17 cellular contexts compared by ENCODE assay signal in genomic region chr7:123784263-123784662, GRCh38. TPM values are rescaled to one million over a fixed set of nuclear protein-coding genes. Genes with fewer than 3 reads are reported as not detected.
DNase-seq lines count a peak whose midpoint lies in the region; ATAC-seq and TF ChIP-seq lines count a peak whose summit lies in the region.
"Had no signal": no experiment of that assay in that cellular context is flagged by ENCODE, and none has a peak within 500 bp of the region (broad histone marks: within the 10 kb centered on the region; RNA-seq: fewer than 3 reads in every experiment).

No MANE protein-coding gene starts in this region.

- no peak overlapping the region for H3K4me3 ChIP-seq in fibroblast of pulmonary artery (replicated peaks; ENCODE audit: low read depth, low read length)
- H3K4me3 ChIP-seq in mucosa of descending colon = no peak overlapping the region
- H3K4me3 ChIP-seq in transverse colon = no peak overlapping the region

- H3K4me1 ChIP-seq in mucosa of descending colon (ENCODE audit: low read depth) (no peaks in the 10 kb centered on the region), transverse colon (peaks cover 0 to 41% (median 22%) of the 10 kb centered on the region in 4 donors)

- H3K27me3 ChIP-seq in transverse colon = no peaks in the 10 kb centered on the region

- intact Hi-C loops in Right ventricle myocardium inferior (cut with DNase I) = no loop called here
- intact Hi-C loops in cardiac septum (cut with DNase I) = no loop called here
- intact Hi-C loops in mucosa of descending colon (cut with DNase I, micrococcal nuclease) = no loop called here
- intact Hi-C loops in transverse colon (cut with DNase I; ENCODE audit: low total_unique reads) = no loop called here

- TF ChIP-seq CTCF in fibroblast of pulmonary artery (IDR thresholded peaks at IDR 0.05; ENCODE audit: low read length, missing control alignments) (no peak), mucosa of descending colon (IDR thresholded peaks at IDR 0.05) (no peak), transverse colon (IDR thresholded peaks at IDR 0.05) (no peak)

- peak; percentile 80 for ATAC-seq in Right ventricle myocardium inferior
- ATAC-seq in mucosa of descending colon = peak; percentile 17
- ATAC-seq in GM21786 (IDR thresholded peaks at IDR 0.05; ENCODE audit: unreplicated experiment) = no peak
- ATAC-seq: activated T-cell treated with anti-CD3 and anti-CD28 coated beads, Interleukin-2, amount 50 U/mL, for 72 hours; stimulated activated effector memory CD8-positive, alpha-beta T cell treated with anti-CD3 and anti-CD28 coated beads, Interleukin-12 subunit alpha, Interleukin-12 subunit beta, amount 100 ng/mL, for 72 hours had no signal

- H3K36me3 ChIP-seq in mucosa of descending colon (ENCODE audit: low read depth) = no peaks in the 10 kb centered on the region
- H3K36me3 ChIP-seq in transverse colon = no peaks in the 10 kb centered on the region
- H3K36me3 ChIP-seq: WERI-Rb-1 had no signal

- no peaks in the 10 kb centered on the region for H3K9me3 ChIP-seq in mucosa of descending colon
- H3K9me3 ChIP-seq in transverse colon = no peaks in the 10 kb centered on the region

- no peak for DNase-seq in Right ventricle myocardium inferior (ENCODE audit: missing footprints)
- DNase-seq in cardiac septum (ENCODE audit: low spot score) = no peak
- peak; percentile 76 for DNase-seq in fibroblast of pulmonary artery (ENCODE audit: low read depth)
- no peak for DNase-seq in mucosa of descending colon
- no peak for DNase-seq in transverse colon
- no peak for DNase-seq in caudate nucleus (lab: John Stamatoyannopoulos, UW)
- DNase-seq in D341Med (ENCODE audit: low spot score) = no peak
- DNase-seq: activated CD4-positive, alpha-beta memory T cell treated with anti-CD3 and anti-CD28 coated beads, Interleukin-2, amount 10 ng/mL, durations not matched to agents 7 days and 5 days; activated naive CD8-positive, alpha-beta T cell treated with anti-CD3 and anti-CD28 coated beads, Interleukin-2, amount 10 ng/mL, durations not matched to agents 7 days and 5 days; activated T-cell treated with anti-CD3 and anti-CD28 coated beads, Interleukin-2, amount 50 U/mL, for 72 hours; CD4-positive, CD25-positive, alpha-beta regulatory T cell; cerebellar nuclear complex; DND-41; NCI-H526 treated with DMSO at 0.1 percent for 48 hours; WERI-Rb-1 had no signal

- TF ChIP-seq EP300 in transverse colon (IDR thresholded peaks at IDR 0.05; ENCODE audit: low read depth) = no peak

- peak overlapping the region; percentile 66 to 72 (median 70) for H3K27ac ChIP-seq in transverse colon
- H3K27ac ChIP-seq in caudate nucleus (ENCODE audit: low read depth, low read length) = no peak overlapping the region
- H3K27ac ChIP-seq: WERI-Rb-1 had no signal

- TF ChIP-seq POLR2A in transverse colon (IDR thresholded peaks at IDR 0.05) = no peak

- in situ Hi-C loops in transverse colon (cut with MboI; ENCODE audit: low pct_ligation_motif_present in 1 of 4, low pct_unique_long_range_greater_than_20kb in 1 of 4, low sequenced_read_pairs in 3 of 4) = loop anchor here in 1 of 4 donors (25.0 kb wide), 1 partner anchor 97 kb away; no protein-coding TSS in a partner anchor

RNA-seq across cellular contexts. Expression of gene WASL, which starts 35.5 kb away (rescaled TPM):
- total RNA-seq in Right ventricle myocardium inferior (28.4 TPM), cardiac septum (32.5 TPM), mucosa of descending colon (100 to 1,000 TPM in 1 of 3 donors, 10 to 100 TPM in 2; 72.4 to 117 (median 90.1) TPM), transverse colon (10 to 100 TPM; 30.1 to 97.8 (median 65.7) TPM)
